In genomic region chr10:102118867-102119266, GRCh38 we compare ENCODE assay signal across 8 cellular contexts. TPM values are rescaled to one million over a fixed set of nuclear protein-coding genes. Genes with fewer than 3 reads are reported as not detected.
A peak's percentile ranks its signal among the peaks of the same experiment; 100 is the strongest.
DNase-seq lines count a peak whose midpoint lies in the region; ATAC-seq and TF ChIP-seq lines count a peak whose summit lies in the region.

No MANE protein-coding gene starts in this region.

- H3K4me1 Mint-ChIP-seq in T-helper 17 cell: peaks cover 56% of the 10 kb centered on the region

- peak overlapping the region; percentile 93 to 97 for H3K27ac ChIP-seq in esophagus (ENCODE audit: low read depth in 2 of 2, low read length in 1 of 2)
- H3K27ac ChIP-seq in neural cell (ENCODE audit: low read length): peak overlapping the region; percentile 97

- no peaks in the 10 kb centered on the region for H3K9me2 ChIP-seq in neural cell (ENCODE audit: insufficient read depth, low read length)

- TF ChIP-seq CTCF in neural cell (IDR thresholded peaks at IDR 0.05; ENCODE audit: poor library complexity, severe bottlenecking): no peak

- peak overlapping the region; percentile 94 for H3K4me3 Mint-ChIP-seq in T-helper 17 cell

- H2AFZ ChIP-seq in neural cell (ENCODE audit: low read depth, low read length): no peak overlapping the region

- no peaks in the 10 kb centered on the region for H3K9me3 ChIP-seq in T-helper 17 cell (ENCODE audit: control insufficient read depth, low read length, poor library complexity, severe bottlenecking)
- H3K9me3 ChIP-seq in esophagus (ENCODE audit: control insufficient read depth in 2 of 2, insufficient read depth in 1 of 2, low read depth in 1 of 2, low read length in 1 of 2): no peaks in the 10 kb centered on the region
- no peaks in the 10 kb centered on the region for H3K9me3 ChIP-seq in neural cell (ENCODE audit: low read length)

- TF ChIP-seq RAD21 in neural cell (conservative IDR thresholded peaks at IDR 0.05): no peak

- peak overlapping the region; percentile 88 for H3K9ac ChIP-seq in neural cell (ENCODE audit: low read length)

- H3K36me3 ChIP-seq in esophagus (ENCODE audit: control insufficient read depth in 2 of 2, insufficient read depth in 2 of 2, low read length in 1 of 2): no peaks in the 10 kb centered on the region
- H3K36me3 ChIP-seq in neural cell (ENCODE audit: insufficient read depth, low read length): no peaks in the 10 kb centered on the region

- no peak for TF ChIP-seq EP300 in neural cell (conservative IDR thresholded peaks at IDR 0.05; ENCODE audit: poor library complexity, severe bottlenecking)

- H4K20me1 ChIP-seq in neural cell (ENCODE audit: insufficient read depth): no peaks in the 10 kb centered on the region

- peak; percentile 68 for DNase-seq in activated CD8-positive, alpha-beta memory T cell treated with anti-CD3 and anti-CD28 coated beads for 24 hours
- DNase-seq in activated CD8-positive, alpha-beta memory T cell treated with anti-CD3 and anti-CD28 coated beads, Interleukin-2, amount 50 U/mL, for 4 hours: no peak
- no peak for DNase-seq in T-helper 17 cell
- no peak for DNase-seq in middle frontal gyrus (ENCODE audit: extremely low spot score, low spot score)
- no peak for DNase-seq in foreskin melanocyte

- WGBS in esophagus, 2 donors: 4 to 5% methylated on average over 6 of the region's 6 CpGs

- H3F3A ChIP-seq in neural cell (ENCODE audit: insufficient read depth, low read length, poor library complexity, severe bottlenecking): no peaks in the 10 kb centered on the region

- H3K27me3 ChIP-seq in esophagus (ENCODE audit: control insufficient read depth in 1 of 2, insufficient read depth in 2 of 2, low read length in 2 of 2): no peaks in the 10 kb centered on the region
- H3K27me3 ChIP-seq in neural cell (ENCODE audit: insufficient read depth, low read depth, low read length): no peaks in the 10 kb centered on the region

- H3K4me3 ChIP-seq in esophagus (ENCODE audit: low read depth in 1 of 2, low read length in 2 of 2): peak overlapping the region; percentile 79 to 89
- peak overlapping the region; percentile 92 for H3K4me3 ChIP-seq in neural cell (ENCODE audit: low read length)

- H3K36me3 Mint-ChIP-seq in T-helper 17 cell (ENCODE audit: low read depth): no peaks in the 10 kb centered on the region

- peak overlapping the region; percentile 95 for H3K27ac Mint-ChIP-seq in T-helper 17 cell

- ATAC-seq in T-helper 17 cell: no peak
- ATAC-seq in GM18519 (IDR thresholded peaks at IDR 0.05; ENCODE audit: low FRiP score, unreplicated experiment): no peak

- H3K4me1 ChIP-seq in esophagus (ENCODE audit: control insufficient read depth in 2 of 2, insufficient read depth in 2 of 2, low read length in 1 of 2): peaks cover 9 to 21% of the 10 kb centered on the region in 2 donors

- H3K79me2 ChIP-seq in neural cell (replicated peaks; ENCODE audit: insufficient read depth, low read length): peaks cover 55% of the 10 kb centered on the region

- H3K4me2 ChIP-seq in neural cell (ENCODE audit: low read length): peak overlapping the region; percentile 95

- no peaks in the 10 kb centered on the region for H3K27me3 Mint-ChIP-seq in T-helper 17 cell

TF ChIP-seq in neural cell, 6 proteins besides CTCF, POLR2A, EP300 and RAD21:
- TF ChIP-seq MXI1 (conservative IDR thresholded peaks at IDR 0.05; ENCODE audit: poor library complexity, severe bottlenecking) (peak; percentile 16), SMC3 (conservative IDR thresholded peaks at IDR 0.05; ENCODE audit: poor library complexity) (no peak)

RNA-seq across cellular contexts. Expression of gene LDB1, which starts 1.3 kb away (rescaled TPM):
- total RNA-seq in T-helper 17 cell: 100 to 1,000 TPM; 104 to 112 TPM
- polyA plus RNA-seq in esophagus: 10 to 100 TPM; 29.8 to 36.5 TPM
- 107 and 112 TPM in 2 replicates for polyA plus RNA-seq in neural cell
- polyA minus RNA-seq in neural cell: 165 and 189 TPM in 2 replicates

RNA-seq across cellular contexts. Expression of gene PPRC1, which starts 14.0 kb away (rescaled TPM):
- 10 to 100 TPM; 38.3 to 41.0 TPM for total RNA-seq in T-helper 17 cell
- 10 to 100 TPM; 23.4 TPM for polyA plus RNA-seq in esophagus
- 3.8 and 6.0 TPM in 2 replicates for polyA plus RNA-seq in neural cell
- polyA minus RNA-seq in neural cell: 11.9 and 12.4 TPM in 2 replicates

RNA-seq across cellular contexts. Expression of gene NOLC1, which starts 33.3 kb away (rescaled TPM):
- total RNA-seq in T-helper 17 cell: 10 to 100 TPM; 46.1 to 48.0 TPM
- polyA plus RNA-seq in esophagus: 10 to 100 TPM; 25.4 to 46.5 TPM
- 33.4 and 36.0 TPM in 2 replicates for polyA plus RNA-seq in neural cell
- 39.4 and 45.1 TPM in 2 replicates for polyA minus RNA-seq in neural cell

RNA-seq across cellular contexts. Expression of gene HPS6, which starts 53.7 kb away (rescaled TPM):
- 10 to 100 TPM; 12.4 to 15.8 TPM for total RNA-seq in T-helper 17 cell
- polyA plus RNA-seq in esophagus (10 to 100 TPM in 1 of 2 donors, 1 to 10 TPM in 1; 9.4 to 12.5 TPM), neural cell (9.0 and 9.6 TPM in 2 replicates)
- polyA minus RNA-seq in neural cell: 28.4 and 36.8 TPM in 2 replicates
